In the genomic region with DNA sequence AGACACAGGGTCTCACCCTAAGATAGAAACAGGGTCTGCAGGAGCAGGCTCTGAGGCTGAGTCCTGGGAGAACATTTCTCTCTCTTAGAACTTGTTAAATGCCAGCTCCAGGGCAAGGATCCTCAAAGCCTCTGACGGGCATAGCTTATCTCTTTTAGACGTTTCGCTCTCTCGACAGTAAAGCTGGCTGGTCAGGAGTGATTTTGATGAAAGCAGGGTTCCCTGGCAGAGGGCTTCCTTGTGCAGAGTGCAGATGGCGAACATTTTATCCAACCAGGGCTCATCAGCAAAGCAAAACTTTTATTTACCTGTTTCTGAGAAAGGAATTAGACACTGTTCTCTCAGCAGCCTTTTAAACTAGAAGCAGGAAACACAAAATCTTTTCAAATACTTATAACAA, we compare ENCODE assay signal across 27 cellular contexts.
DNase-seq lines count a peak whose midpoint lies in the region; ATAC-seq, FAIRE-seq and TF ChIP-seq lines count a peak whose summit lies in the region.
"Had no signal": no experiment of that assay in that cellular context is flagged by ENCODE, and none has a peak within 500 bp of the region (broad histone marks: within the 10 kb centered on the region; RNA-seq: fewer than 3 reads in every experiment).

No MANE protein-coding gene starts in this region.

- H3K79me1 ChIP-seq in H1 (ENCODE audit: low read depth, low read length): no peaks in the 10 kb centered on the region

- H3K27ac ChIP-seq in right cardiac atrium (ENCODE audit: low read length) (no peak overlapping the region), H1 (ENCODE audit: low read depth, low read length) (no peak overlapping the region), HepG2 (ENCODE audit: extremely low read length, insufficient read depth, low read length) (no peak overlapping the region)
- H3K27ac ChIP-seq: 22Rv1; A549; BLaER1 treated with 17β-estradiol and CSF1 and Interleukin-3, amounts not matched to agents 10 nM and 100 nM; C4-2B had no signal

- ATAC-seq in left ventricle myocardium superior (peak; percentile 37), right cardiac atrium (no peak), left lobe of liver (no peak), HepG2 (no peak)
- ATAC-seq: A549; CD8-positive, alpha-beta T cell; GM12878 had no signal

- CTCF ChIA-PET in H1 (lab: Charles Lee; ENCODE audit: partially characterized antibody) (no interaction called here), HepG2 (lab: Yijun Ruan, JAX; ENCODE audit: low intra/inter-chr PET ratio, low total read pairs) (no interaction called here)

- H3K36me3 Mint-ChIP-seq in osteocyte (ENCODE audit: unreplicated experiment): no peaks in the 10 kb centered on the region
- H3K36me3 Mint-ChIP-seq: CD8-positive, alpha-beta T cell had no signal

- TF ChIP-seq RAD21 in H1 (IDR thresholded peaks at IDR 0.05 in 1 of 2, conservative IDR thresholded peaks at IDR 0.05 in 1 of 2; ENCODE audit: low read depth in 2 of 2, low read length in 2 of 2): no peak
- TF ChIP-seq RAD21 in HepG2 (CRISPR knock-in tag; IDR thresholded peaks at IDR 0.05): no peak

- no peaks in the 10 kb centered on the region for H3K4me1 ChIP-seq in right cardiac atrium (ENCODE audit: control insufficient read depth, insufficient read depth, low read length)
- H3K4me1 ChIP-seq in H1 (replicated peaks in 1 of 4; ENCODE audit: control insufficient read depth in 3 of 4, insufficient read depth in 4 of 4, low read length in 3 of 4): no peaks in the 10 kb centered on the region
- no peaks in the 10 kb centered on the region for H3K4me1 ChIP-seq in HepG2 (ENCODE audit: insufficient read depth, low read length)
- H3K4me1 ChIP-seq: A549, Caco-2 had no signal

- no peak overlapping the region for H3K4me3 Mint-ChIP-seq in osteocyte (ENCODE audit: unreplicated experiment)
- H3K4me3 Mint-ChIP-seq: B cell; CD4-positive, alpha-beta T cell; CD8-positive, alpha-beta T cell had no signal

- no peak overlapping the region for H3K14ac ChIP-seq in H1 (ENCODE audit: insufficient read length)

- no peak overlapping the region for H4K8ac ChIP-seq in H1 (ENCODE audit: extremely low read depth, insufficient read depth, low read length)

- no peaks in the 10 kb centered on the region for H3K23me2 ChIP-seq in H1 (ENCODE audit: low read depth, low read length)

- FAIRE-seq in H1 (lab: Jason Lieb, UNC): no peak
- no peak for FAIRE-seq in HepG2 (lab: Jason Lieb, UNC)
- FAIRE-seq: A549, D721Med, GM12878, GM12892, GM18507 had no signal

- DNase-seq in left ventricle myocardium superior (no peak), right cardiac atrium (no peak), H1 (ENCODE audit: low read depth in 1 of 2, low spot score in 2 of 2) (no peak), osteocyte (ENCODE audit: extremely low spot score, unreplicated experiment) (peak; percentile 34), left lobe of liver (ENCODE audit: low spot score) (no peak), occipital lobe (lab: John Stamatoyannopoulos, UW) (no peak), HepG2 (ENCODE audit: low spot score) (no peak)
- DNase-seq: AML-193; Caco-2; Calu3; CD4-positive, alpha-beta T cell; CD8-positive, alpha-beta T cell; DMS153; DMS53; DMS79; DND-41; EL; GDM1 had no signal

- no peak overlapping the region for H2AFZ ChIP-seq in H1 (ENCODE audit: low read length)
- H2AFZ ChIP-seq in HepG2 (ENCODE audit: low read length): no peak overlapping the region

- H3K27me3 Mint-ChIP-seq in osteocyte (ENCODE audit: unreplicated experiment): peaks cover 7% of the 10 kb centered on the region
- H3K27me3 Mint-ChIP-seq: CD4-positive, alpha-beta T cell had no signal

- H3K36me3 ChIP-seq in H1 (ENCODE audit: control insufficient read depth in 2 of 4, insufficient read depth in 4 of 4, low read length in 3 of 4) (no peaks in the 10 kb centered on the region), HepG2 (replicated peaks in 1 of 2; ENCODE audit: control insufficient read depth in 1 of 2, insufficient read depth in 2 of 2, low read length in 2 of 2) (no peaks in the 10 kb centered on the region)
- H3K36me3 ChIP-seq: BLaER1 treated with 17β-estradiol and CSF1 and Interleukin-3, amounts not matched to agents 10 nM and 100 nM had no signal

- no TSS peak for BruUV-seq in HepG2 (replicated peaks; lab: Mats Ljungman, UMichigan)

- POLR2A ChIA-PET in H1 (lab: Charles Lee; ENCODE audit: partially characterized antibody): no interaction called here
- POLR2A ChIA-PET in HepG2 (lab: Yijun Ruan, JAX): no interaction called here

- H3K23ac ChIP-seq in H1 (ENCODE audit: insufficient read length): no peak overlapping the region

- TF ChIP-seq EP300 in H1 (IDR thresholded peaks at IDR 0.05; ENCODE audit: borderline replicate concordance in 1 of 2, low read depth in 2 of 2, low read length in 2 of 2) (no peak), HepG2 (IDR thresholded peaks at IDR 0.05; ENCODE audit: low read depth in 2 of 2, low read length in 2 of 2) (no peak), HepG2 (CRISPR knock-in tag; IDR thresholded peaks at IDR 0.05; ENCODE audit: borderline replicate concordance) (no peak)

- no peak overlapping the region for H4K5ac ChIP-seq in H1 (ENCODE audit: insufficient read length, low read depth, low read length)

- 0 out of 2 replicates have a peak overlapping the region, but pooled peaks have one; percentile 37 for H2BK15ac ChIP-seq in H1 (ENCODE audit: low read length)

- no peak overlapping the region for H3K4me3 ChIP-seq in right cardiac atrium (ENCODE audit: low read length)
- H3K4me3 ChIP-seq in H1 (ENCODE audit: extremely low read depth in 1 of 4, insufficient read depth in 2 of 4, low read depth in 3 of 4, low read length in 4 of 4): no peak overlapping the region
- no peak overlapping the region for H3K4me3 ChIP-seq in HepG2 (replicated peaks in 1 of 3; ENCODE audit: insufficient read depth in 1 of 3, low read depth in 2 of 3, low read length in 3 of 3)
- H3K4me3 ChIP-seq: A549; BLaER1 treated with 17β-estradiol and CSF1 and Interleukin-3, amounts not matched to agents 10 nM and 100 nM; GM12878 had no signal

- H2BK5ac ChIP-seq in H1 (ENCODE audit: low read depth, low read length): no peak overlapping the region

- no peak overlapping the region for H2BK120ac ChIP-seq in H1 (replicated peaks; ENCODE audit: low read depth, low read length)

- H3K79me2 ChIP-seq in H1 (ENCODE audit: control insufficient read depth in 1 of 2, insufficient read depth in 2 of 2, low read length in 2 of 2): no peaks in the 10 kb centered on the region
- H3K79me2 ChIP-seq in HepG2 (ENCODE audit: insufficient read depth, low read length): no peaks in the 10 kb centered on the region

- H2AK5ac ChIP-seq in H1 (ENCODE audit: low read depth, low read length): no peak overlapping the region

- H3K27me3 ChIP-seq in right cardiac atrium (ENCODE audit: control insufficient read depth, insufficient read depth): peaks cover 2% of the 10 kb centered on the region
- no peaks in the 10 kb centered on the region for H3K27me3 ChIP-seq in H1 (replicated peaks in 1 of 4; ENCODE audit: control insufficient read depth in 3 of 4, extremely low read depth in 1 of 4, insufficient read depth in 3 of 4, low read length in 3 of 4)
- peaks cover 0 to 38% of the 10 kb centered on the region in 2 experiments; a peak in 3 of 5 replicates for H3K27me3 ChIP-seq in HepG2 (ENCODE audit: control insufficient read depth in 1 of 2, insufficient read depth in 2 of 2, low read length in 2 of 2)
- H3K27me3 ChIP-seq: BLaER1 treated with 17β-estradiol and CSF1 and Interleukin-3, amounts not matched to agents 10 nM and 100 nM had no signal

- no peak overlapping the region for H3K4me2 ChIP-seq in H1 (ENCODE audit: insufficient read depth in 1 of 2, low read depth in 2 of 2, low read length in 2 of 2)
- no peak overlapping the region for H3K4me2 ChIP-seq in HepG2 (ENCODE audit: low read depth, low read length)
- H3K4me2 ChIP-seq: A549; BLaER1 treated with 17β-estradiol and CSF1 and Interleukin-3, amounts not matched to agents 10 nM and 100 nM had no signal

- TF ChIP-seq CTCF in H1 (IDR thresholded peaks at IDR 0.05; ENCODE audit: control extremely low read depth in 1 of 3, insufficient read depth in 1 of 3, low read depth in 1 of 3, low read length in 3 of 3) (no peak), osteocyte (IDR thresholded peaks at IDR 0.05) (no peak), HepG2 (CRISPR knock-in tag; IDR thresholded peaks at IDR 0.05) (no peak)

- in situ Hi-C loops in HepG2 (cut with HindIII; ENCODE audit: extremely low pct_ligation_motif_present, low pct_unique_long_range_greater_than_20kb): no loop called here

- WGBS in right cardiac atrium: 46% methylated on average over 5 of the region's 5 CpGs
- 84% methylated on average over 5 of the region's 5 CpGs; no CpG with 5 or more reads in 1 of the 2 experiments for WGBS in H1 (ENCODE audit: extremely low coverage in 1 of 2, insufficient coverage in 1 of 2, insufficient read length in 1 of 2, insufficient replicate concordance in 2 of 2, low coverage in 1 of 2, low lambda C conversion rate in 2 of 2, missing lambda C conversion rate in 1 of 2), 2 experiments
- 3% methylated on average over 5 of the region's 5 CpGs for WGBS in HepG2 (ENCODE audit: low lambda C conversion rate)

- TF ChIP-seq POLR2A in H1 (IDR thresholded peaks at IDR 0.05; ENCODE audit: control extremely low read depth in 1 of 2, low read depth in 2 of 2, low read length in 2 of 2) (no peak), HepG2 (IDR thresholded peaks at IDR 0.05; ENCODE audit: insufficient read depth in 1 of 2, low read depth in 2 of 2, low read length in 2 of 2) (no peak)

- H4K20me1 ChIP-seq in H1 (replicated peaks in 1 of 2; ENCODE audit: control insufficient read depth in 1 of 2, insufficient read depth in 2 of 2, low read length in 2 of 2): peaks cover 0 to 2% of the 10 kb centered on the region in 2 experiments
- no peaks in the 10 kb centered on the region for H4K20me1 ChIP-seq in HepG2 (ENCODE audit: insufficient read depth, low read length)
- H4K20me1 ChIP-seq: BLaER1 treated with 17β-estradiol and CSF1 and Interleukin-3, amounts not matched to agents 10 nM and 100 nM had no signal

- no peak overlapping the region for H3K27ac Mint-ChIP-seq in osteocyte (ENCODE audit: unreplicated experiment)
- H3K27ac Mint-ChIP-seq: B cell; CD4-positive, alpha-beta T cell; CD8-positive, alpha-beta T cell had no signal

- intact Hi-C loops in left ventricle myocardium superior (cut with micrococcal nuclease): no loop called here
- intact Hi-C loops in right cardiac atrium (cut with DNase I): no loop called here
- intact Hi-C loops in HepG2 (cut with micrococcal nuclease; ENCODE audit: unreplicated experiment): no loop called here

- H2BK20ac ChIP-seq in H1 (ENCODE audit: low read length): no peak overlapping the region

- H3K18ac ChIP-seq in H1 (ENCODE audit: extremely low read depth, low read length): no peak overlapping the region

- H3K9me3 ChIP-seq in right cardiac atrium (ENCODE audit: control insufficient read depth, low read length): no peaks in the 10 kb centered on the region
- no peaks in the 10 kb centered on the region for H3K9me3 ChIP-seq in H1 (ENCODE audit: insufficient read depth in 2 of 2, low read depth in 1 of 2, low read length in 1 of 2)
- no peaks in the 10 kb centered on the region for H3K9me3 ChIP-seq in HepG2 (ENCODE audit: low read length)
- H3K9me3 ChIP-seq: A549; BLaER1 treated with 17β-estradiol and CSF1 and Interleukin-3, amounts not matched to agents 10 nM and 100 nM; Caco-2 had no signal

- no peaks in the 10 kb centered on the region for H3K4me1 Mint-ChIP-seq in osteocyte (ENCODE audit: unreplicated experiment)
- H3K4me1 Mint-ChIP-seq: B cell had no signal

- no peak overlapping the region for H2BK12ac ChIP-seq in H1 (ENCODE audit: low read depth, low read length)

- no peak overlapping the region for H3K9ac ChIP-seq in H1 (replicated peaks in 1 of 4; ENCODE audit: extremely low read depth in 1 of 4, low read depth in 3 of 4, low read length in 3 of 4)
- H3K9ac ChIP-seq in HepG2 (ENCODE audit: insufficient read depth, low read depth, low read length): no peak overlapping the region
- H3K9ac ChIP-seq: BLaER1 treated with 17β-estradiol and CSF1 and Interleukin-3, amounts not matched to agents 10 nM and 100 nM had no signal

- no peaks in the 10 kb centered on the region for H3K9me3 Mint-ChIP-seq in osteocyte (ENCODE audit: unreplicated experiment)
- H3K9me3 Mint-ChIP-seq: CD4-positive, alpha-beta T cell; CD8-positive, alpha-beta T cell had no signal

- no peak overlapping the region for H3K56ac ChIP-seq in H1 (replicated peaks; ENCODE audit: insufficient read length, low read depth, low read length)

- H4K91ac ChIP-seq in H1 (replicated peaks; ENCODE audit: insufficient read length, low read length): no peak overlapping the region

- H3K4ac ChIP-seq in H1 (replicated peaks; ENCODE audit: insufficient read length, low read depth, low read length): no peak overlapping the region
